1 cellular context compared by ENCODE assay signal in genomic region chr17:38729886-38730525, GRCh38.
TF ChIP-seq lines count a peak whose summit lies in the region.

Gene CISD3, plus strand, starts transcription at chr17:38730341. Its CDS starts 18 bp downstream, at chr17:38730359.

TF ChIP-seq in HepG2, 621 proteins besides CTCF, POLR2A, EP300 and RAD21 (continued from another document and continues in another):
- TF ChIP-seq, protein P1, sequence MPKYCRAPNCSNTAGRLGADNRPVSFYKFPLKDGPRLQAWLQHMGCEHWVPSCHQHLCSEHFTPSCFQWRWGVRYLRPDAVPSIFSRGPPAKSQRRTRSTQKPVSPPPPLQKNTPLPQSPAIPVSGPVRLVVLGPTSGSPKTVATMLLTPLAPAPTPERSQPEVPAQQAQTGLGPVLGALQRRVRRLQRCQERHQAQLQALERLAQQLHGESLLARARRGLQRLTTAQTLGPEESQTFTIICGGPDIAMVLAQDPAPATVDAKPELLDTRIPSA (CRISPR knock-in tag; IDR thresholded peaks at IDR 0.05; ENCODE audit: borderline replicate concordance): no peak
- no peak for TF ChIP-seq PTBP1 (IDR thresholded peaks at IDR 0.05; ENCODE audit: low read depth, low read length, poor library complexity, severe bottlenecking)
- TF ChIP-seq REXO4 (CRISPR knock-in tag; IDR thresholded peaks at IDR 0.05; ENCODE audit: borderline replicate concordance): no peak
- TF ChIP-seq, protein P2, sequence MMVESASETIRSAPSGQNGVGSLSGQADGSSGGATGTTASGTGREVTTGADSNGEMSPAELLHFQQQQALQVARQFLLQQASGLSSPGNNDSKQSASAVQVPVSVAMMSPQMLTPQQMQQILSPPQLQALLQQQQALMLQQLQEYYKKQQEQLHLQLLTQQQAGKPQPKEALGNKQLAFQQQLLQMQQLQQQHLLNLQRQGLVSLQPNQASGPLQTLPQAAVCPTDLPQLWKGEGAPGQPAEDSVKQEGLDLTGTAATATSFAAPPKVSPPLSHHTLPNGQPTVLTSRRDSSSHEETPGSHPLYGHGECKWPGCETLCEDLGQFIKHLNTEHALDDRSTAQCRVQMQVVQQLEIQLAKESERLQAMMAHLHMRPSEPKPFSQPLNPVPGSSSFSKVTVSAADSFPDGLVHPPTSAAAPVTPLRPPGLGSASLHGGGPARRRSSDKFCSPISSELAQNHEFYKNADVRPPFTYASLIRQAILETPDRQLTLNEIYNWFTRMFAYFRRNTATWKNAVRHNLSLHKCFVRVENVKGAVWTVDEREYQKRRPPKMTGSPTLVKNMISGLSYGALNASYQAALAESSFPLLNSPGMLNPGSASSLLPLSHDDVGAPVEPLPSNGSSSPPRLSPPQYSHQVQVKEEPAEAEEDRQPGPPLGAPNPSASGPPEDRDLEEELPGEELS (CRISPR knock-in tag; IDR thresholded peaks at IDR 0.05): no peak
- TF ChIP-seq DR1 (CRISPR knock-in tag; IDR thresholded peaks at IDR 0.05): no peak
- TF ChIP-seq KLF16 (CRISPR knock-in tag; IDR thresholded peaks at IDR 0.05): no peak
- TF ChIP-seq, protein P3, sequence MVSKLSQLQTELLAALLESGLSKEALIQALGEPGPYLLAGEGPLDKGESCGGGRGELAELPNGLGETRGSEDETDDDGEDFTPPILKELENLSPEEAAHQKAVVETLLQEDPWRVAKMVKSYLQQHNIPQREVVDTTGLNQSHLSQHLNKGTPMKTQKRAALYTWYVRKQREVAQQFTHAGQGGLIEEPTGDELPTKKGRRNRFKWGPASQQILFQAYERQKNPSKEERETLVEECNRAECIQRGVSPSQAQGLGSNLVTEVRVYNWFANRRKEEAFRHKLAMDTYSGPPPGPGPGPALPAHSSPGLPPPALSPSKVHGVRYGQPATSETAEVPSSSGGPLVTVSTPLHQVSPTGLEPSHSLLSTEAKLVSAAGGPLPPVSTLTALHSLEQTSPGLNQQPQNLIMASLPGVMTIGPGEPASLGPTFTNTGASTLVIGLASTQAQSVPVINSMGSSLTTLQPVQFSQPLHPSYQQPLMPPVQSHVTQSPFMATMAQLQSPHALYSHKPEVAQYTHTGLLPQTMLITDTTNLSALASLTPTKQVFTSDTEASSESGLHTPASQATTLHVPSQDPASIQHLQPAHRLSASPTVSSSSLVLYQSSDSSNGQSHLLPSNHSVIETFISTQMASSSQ (IDR thresholded peaks at IDR 0.05; ENCODE audit: low read depth): no peak
- TF ChIP-seq, protein P3 (CRISPR knock-in tag; IDR thresholded peaks at IDR 0.05; ENCODE audit: borderline replicate concordance): no peak
- no peak for TF ChIP-seq NFYB (CRISPR knock-in tag; IDR thresholded peaks at IDR 0.05)
- TF ChIP-seq REST (IDR thresholded peaks at IDR 0.05; ENCODE audit: borderline replicate concordance in 1 of 2, low read depth in 1 of 2, low read length in 2 of 2): no peak
- TF ChIP-seq KLF11 (CRISPR knock-in tag; IDR thresholded peaks at IDR 0.05): 0 out of 2 replicates have a peak, but pooled peaks have one; percentile 12
- peak; percentile 53; the same call in 1 of the 2 replicates for TF ChIP-seq HMGXB3 (CRISPR knock-in tag; IDR thresholded peaks at IDR 0.05; ENCODE audit: borderline replicate concordance)
- TF ChIP-seq GTF2F1 (IDR thresholded peaks at IDR 0.05; ENCODE audit: low read length): no peak
- no peak for TF ChIP-seq ZFAT (CRISPR knock-in tag; conservative IDR thresholded peaks at IDR 0.05)
- no peak for TF ChIP-seq ZNF496 (CRISPR knock-in tag; IDR thresholded peaks at IDR 0.05; ENCODE audit: insufficient replicate concordance)
- no peak for TF ChIP-seq CSRNP2 (CRISPR knock-in tag; conservative IDR thresholded peaks at IDR 0.05; ENCODE audit: low read depth)
- TF ChIP-seq ZFP41 (CRISPR knock-in tag; IDR thresholded peaks at IDR 0.05; ENCODE audit: borderline replicate concordance): no peak
- no peak for TF ChIP-seq ZBTB3 (CRISPR knock-in tag; IDR thresholded peaks at IDR 0.05; ENCODE audit: borderline replicate concordance, low read depth)
- no peak for TF ChIP-seq MTF1 (CRISPR knock-in tag; IDR thresholded peaks at IDR 0.05)
- TF ChIP-seq PRDM15 (CRISPR knock-in tag; IDR thresholded peaks at IDR 0.05): peak; percentile 36; the same call in 1 of the 2 replicates
- no peak for TF ChIP-seq ZNF234 (CRISPR knock-in tag; conservative IDR thresholded peaks at IDR 0.05)
- TF ChIP-seq, protein P4, sequence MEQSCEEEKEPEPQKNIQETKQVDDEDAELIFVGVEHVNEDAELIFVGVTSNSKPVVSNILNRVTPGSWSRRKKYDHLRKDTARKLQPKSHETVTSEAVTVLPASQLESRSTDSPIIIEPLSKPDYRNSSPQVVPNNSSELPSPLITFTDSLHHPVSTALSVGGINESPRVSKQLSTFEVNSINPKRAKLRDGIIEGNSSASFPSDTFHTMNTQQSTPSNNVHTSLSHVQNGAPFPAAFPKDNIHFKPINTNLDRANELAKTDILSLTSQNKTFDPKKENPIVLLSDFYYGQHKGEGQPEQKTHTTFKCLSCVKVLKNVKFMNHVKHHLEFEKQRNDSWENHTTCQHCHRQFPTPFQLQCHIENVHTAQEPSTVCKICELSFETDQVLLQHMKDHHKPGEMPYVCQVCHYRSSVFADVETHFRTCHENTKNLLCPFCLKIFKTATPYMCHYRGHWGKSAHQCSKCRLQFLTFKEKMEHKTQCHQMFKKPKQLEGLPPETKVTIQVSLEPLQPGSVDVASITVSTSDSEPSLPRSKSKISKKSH (CRISPR knock-in tag; IDR thresholded peaks at IDR 0.05; ENCODE audit: borderline replicate concordance): no peak
- no peak for TF ChIP-seq ONECUT2 (CRISPR knock-in tag; IDR thresholded peaks at IDR 0.05)
- TF ChIP-seq ZNF275 (CRISPR knock-in tag; IDR thresholded peaks at IDR 0.05; ENCODE audit: borderline replicate concordance): no peak; the same call in 1 of the 2 replicates
- TF ChIP-seq SNAPC2 (CRISPR knock-in tag; IDR thresholded peaks at IDR 0.05): no peak
- no peak for TF ChIP-seq PITX1 (CRISPR knock-in tag; IDR thresholded peaks at IDR 0.05)
- no peak for TF ChIP-seq REL (CRISPR knock-in tag; conservative IDR thresholded peaks at IDR 0.05)
- no peak for TF ChIP-seq FOXJ3 (CRISPR knock-in tag; IDR thresholded peaks at IDR 0.05; ENCODE audit: borderline replicate concordance)
- 0 out of 2 replicates have a peak, but pooled peaks have one; percentile 16 for TF ChIP-seq ZNF724P (CRISPR knock-in tag; IDR thresholded peaks at IDR 0.05; ENCODE audit: borderline replicate concordance)
- TF ChIP-seq SP4 (CRISPR knock-in tag; IDR thresholded peaks at IDR 0.05): peak; percentile 93
- no peak for TF ChIP-seq ZNF781 (CRISPR knock-in tag; IDR thresholded peaks at IDR 0.05; ENCODE audit: borderline replicate concordance, not compliant biosample characterization)
- no peak for TF ChIP-seq DMAP1 (CRISPR knock-in tag; IDR thresholded peaks at IDR 0.05)
- TF ChIP-seq ZNF230 (CRISPR knock-in tag; IDR thresholded peaks at IDR 0.05): no peak
